1 cellular context compared by ENCODE assay signal in genomic region chr10:121965996-121966395, GRCh38.
TF ChIP-seq lines count a peak whose summit lies in the region.

No MANE protein-coding gene starts in this region.

TF ChIP-seq in HepG2, 621 proteins besides CTCF, POLR2A, EP300 and RAD21:
- TF ChIP-seq MXI1 (IDR thresholded peaks at IDR 0.05; ENCODE audit: borderline replicate concordance, low read depth, low read length): no peak
- TF ChIP-seq ZNF776 (CRISPR knock-in tag; IDR thresholded peaks at IDR 0.05): no peak
- no peak for TF ChIP-seq ZBTB34 (CRISPR knock-in tag; IDR thresholded peaks at IDR 0.05)
- TF ChIP-seq TEAD2 (CRISPR knock-in tag; IDR thresholded peaks at IDR 0.05): no peak
- no peak for TF ChIP-seq ZNF746 (CRISPR knock-in tag; IDR thresholded peaks at IDR 0.05)
- no peak for TF ChIP-seq TFAP4 (IDR thresholded peaks at IDR 0.05; ENCODE audit: borderline replicate concordance, low read depth)
- no peak for TF ChIP-seq ZNF513 (CRISPR knock-in tag; conservative IDR thresholded peaks at IDR 0.05)
- TF ChIP-seq ZNF282 (IDR thresholded peaks at IDR 0.05; ENCODE audit: partially characterized antibody): no peak
- TF ChIP-seq HOXA7 (CRISPR knock-in tag; IDR thresholded peaks at IDR 0.05): no peak
- TF ChIP-seq ZNF354B (CRISPR knock-in tag; IDR thresholded peaks at IDR 0.05): no peak
- TF ChIP-seq ZFP36L1 (CRISPR knock-in tag; IDR thresholded peaks at IDR 0.05): no peak
- no peak for TF ChIP-seq MEF2D (CRISPR knock-in tag; IDR thresholded peaks at IDR 0.05)
- no peak for TF ChIP-seq U2AF1 (optimal IDR thresholded peaks at IDR 0.05; ENCODE audit: low read depth, low read length)
- TF ChIP-seq CCAR2 (optimal IDR thresholded peaks at IDR 0.05; ENCODE audit: low read depth, low read length): no peak
- TF ChIP-seq ZNF414 (CRISPR knock-in tag; IDR thresholded peaks at IDR 0.05): no peak
- no peak for TF ChIP-seq SCMH1 (CRISPR knock-in tag; IDR thresholded peaks at IDR 0.05; ENCODE audit: borderline replicate concordance)
TF ChIP-seq in HepG2: peak in this region for 0.
